Comparison of ENCODE assay signal across 8 cellular contexts in genomic region chr7:95113590-95113989, GRCh38.
"Had no signal": no experiment of that assay in that cellular context is flagged by ENCODE, and none has a peak within 500 bp of the region (broad histone marks: within the 10 kb centered on the region; RNA-seq: fewer than 3 reads in every experiment).

No MANE protein-coding gene starts in this region.

- H3K4me3 Mint-ChIP-seq: HFFc6 had no signal

- DNase-seq: GM23248, GOT3, H7, HFFc6, IMR-90, KG1 had no signal

- H3K9me3 Mint-ChIP-seq: HFFc6 had no signal

- H3K27ac Mint-ChIP-seq: HFFc6 had no signal

- ATAC-seq: HCT116, K562 had no signal
